Comparison of ENCODE assay signal across 1 cellular context in genomic region chr12:53287741-53288216, GRCh38.
TF ChIP-seq lines count a peak whose summit lies in the region.

No MANE protein-coding gene starts in this region.

TF ChIP-seq in IMR-90, 13 proteins besides CTCF, POLR2A, EP300 and RAD21:
- TF ChIP-seq BHLHE40 (IDR thresholded peaks at IDR 0.05; ENCODE audit: low read depth, low read length), result no peak
- no peak for TF ChIP-seq CEBPB (IDR thresholded peaks at IDR 0.05; ENCODE audit: low read depth, low read length)
- TF ChIP-seq NFE2L2 (IDR thresholded peaks at IDR 0.05; ENCODE audit: low read depth, low read length), result no peak
- no peak for TF ChIP-seq CHD1 (IDR thresholded peaks at IDR 0.05; ENCODE audit: low read depth, low read length)
- TF ChIP-seq RCOR1 (IDR thresholded peaks at IDR 0.05; ENCODE audit: insufficient replicate concordance, low read length), result no peak
- peak; percentile 85 for TF ChIP-seq SMC3 (IDR thresholded peaks at IDR 0.05; ENCODE audit: low read depth, low read length)
- TF ChIP-seq RFX5 (IDR thresholded peaks at IDR 0.05; ENCODE audit: low read depth, low read length), result no peak
- TF ChIP-seq FOS (IDR thresholded peaks at IDR 0.05; ENCODE audit: low read depth, low read length), result no peak
- no peak for TF ChIP-seq MAZ (IDR thresholded peaks at IDR 0.05; ENCODE audit: borderline replicate concordance, low read depth, low read length)
